ENCODE assay signal across 27 cellular contexts in the genomic region with DNA sequence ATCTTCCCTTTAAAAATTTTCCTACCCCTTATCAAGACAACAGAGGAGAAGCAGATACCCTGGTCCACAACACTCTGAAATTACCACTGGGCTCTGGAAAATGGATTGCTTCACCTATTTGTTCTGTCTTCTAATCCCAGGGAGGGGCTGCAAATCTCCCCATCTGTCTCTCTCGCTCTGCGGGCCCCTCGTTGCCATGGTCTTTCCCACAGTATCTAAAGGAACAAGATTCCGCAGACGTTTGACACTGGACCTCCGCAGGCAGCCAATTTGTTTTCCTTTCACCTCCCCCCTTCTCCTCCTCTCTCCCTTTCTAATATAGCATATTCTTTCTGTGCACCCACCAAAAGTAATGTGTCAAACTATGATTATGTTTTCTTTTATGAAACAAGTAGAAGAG.
DNase-seq lines count a peak whose midpoint lies in the region; ATAC-seq and TF ChIP-seq lines count a peak whose summit lies in the region.
"Had no signal": no experiment of that assay in that cellular context is flagged by ENCODE, and none has a peak within 500 bp of the region (broad histone marks: within the 10 kb centered on the region; RNA-seq: fewer than 3 reads in every experiment).

No MANE protein-coding gene starts in this region.

- H2BK120ac ChIP-seq in mesendoderm (ENCODE audit: low read depth, low read length), result no peak overlapping the region

- no peaks in the 10 kb centered on the region for H3F3A ChIP-seq in smooth muscle cell (ENCODE audit: low read depth)

- no peak overlapping the region for H3K18ac ChIP-seq in mesendoderm (ENCODE audit: low read length)

- H4K5ac ChIP-seq in mesendoderm (ENCODE audit: low read length), result no peak overlapping the region

- ATAC-seq in HG03565 (IDR thresholded peaks at IDR 0.05; ENCODE audit: unreplicated experiment), result no peak
- ATAC-seq: gastroesophageal sphincter, HCT116, HepG2, mucosa of descending colon had no signal

- DNase-seq in DMS 273 (lab: John Stamatoyannopoulos, UW; ENCODE audit: unreplicated experiment) (peak; percentile 4), DMS 273 treated with DMSO at 0.1 percent for 48 hours (lab: John Stamatoyannopoulos, UW) (no peak), WERI-Rb-1 (peak; percentile 95), mesendoderm (peak; percentile 72), smooth muscle cell (lab: John Stamatoyannopoulos, UW; ENCODE audit: unreplicated experiment) (no peak), iPS-NIHi11 (ENCODE audit: low spot score) (no peak)
- no peak for DNase-seq in stimulated activated CD4-positive, alpha-beta T cell treated with anti-CD3 and anti-CD28 coated beads, Interleukin-2, amount 100 ng/mL, for 48 hours
- DNase-seq: activated CD4-positive, alpha-beta memory T cell treated with anti-CD3 and anti-CD28 coated beads, Interleukin-2, amount 10 ng/mL, durations not matched to agents 7 days and 5 days; activated CD4-positive, alpha-beta T cell treated with anti-CD3 and anti-CD28 coated beads for 1 hour; islet precursor cell; Karpas-422; mucosa of descending colon; MV-4-11; NCI-H187; NCI-H774; stimulated activated CD4-positive, alpha-beta T cell treated with anti-CD3 and anti-CD28 coated beads, Interleukin-15, amount 100 ng/mL, for 24 hours; stimulated activated naive CD4-positive, alpha-beta T cell treated with Interleukin-2 at 50 U/mL for 16 hours; testis had no signal

- H3K79me2 ChIP-seq in mesendoderm (ENCODE audit: control insufficient read depth, insufficient read depth, low read length), result no peaks in the 10 kb centered on the region
- H3K79me2 ChIP-seq in smooth muscle cell (ENCODE audit: low read depth), result no peaks in the 10 kb centered on the region

- no peak overlapping the region for H3K9ac ChIP-seq in mesendoderm (ENCODE audit: low read length)
- H3K9ac ChIP-seq in smooth muscle cell (ENCODE audit: low read depth), result no peak overlapping the region

- TF ChIP-seq CTCF in WERI-Rb-1 (IDR thresholded peaks at IDR 0.05; ENCODE audit: low read depth, low read length) (no peak), smooth muscle cell (IDR thresholded peaks at IDR 0.05; ENCODE audit: borderline replicate concordance, insufficient read depth, poor library complexity, severe bottlenecking) (no peak)

- peak overlapping the region; percentile 82 for H3K27ac ChIP-seq in WERI-Rb-1
- no peak overlapping the region for H3K27ac ChIP-seq in mesendoderm (ENCODE audit: low read depth, low read length)
- H3K27ac ChIP-seq in smooth muscle cell (ENCODE audit: low read depth), result no peak overlapping the region
- H3K27ac ChIP-seq: 22Rv1, C4-2B, gastroesophageal sphincter, neutrophil, prostate gland, testis had no signal

- H3K56ac ChIP-seq in mesendoderm (ENCODE audit: low read length), result no peak overlapping the region

- H3K36me3 ChIP-seq in WERI-Rb-1, result no peaks in the 10 kb centered on the region
- no peaks in the 10 kb centered on the region for H3K36me3 ChIP-seq in mesendoderm (ENCODE audit: control insufficient read depth, insufficient read depth, low read length)
- no peaks in the 10 kb centered on the region for H3K36me3 ChIP-seq in smooth muscle cell (ENCODE audit: low read depth)
- H3K36me3 ChIP-seq: gastroesophageal sphincter, neutrophil, prostate gland had no signal

- H2BK5ac ChIP-seq in mesendoderm (ENCODE audit: low read length), result no peak overlapping the region

- H4K8ac ChIP-seq in mesendoderm (ENCODE audit: low read depth, low read length), result no peak overlapping the region

- no peak overlapping the region for H3K4ac ChIP-seq in mesendoderm (ENCODE audit: low read depth, low read length)

- H3K79me1 ChIP-seq in mesendoderm (ENCODE audit: low read length), result no peaks in the 10 kb centered on the region

- no peaks in the 10 kb centered on the region for H3K27me3 ChIP-seq in WERI-Rb-1 (ENCODE audit: insufficient read depth, low read depth, severe bottlenecking)
- H3K27me3 ChIP-seq in mesendoderm (ENCODE audit: insufficient read depth, low read length, poor library complexity), result no peaks in the 10 kb centered on the region
- H3K27me3 ChIP-seq in smooth muscle cell (ENCODE audit: low read depth), result no peaks in the 10 kb centered on the region
- H3K27me3 ChIP-seq: gastroesophageal sphincter, neutrophil, testis had no signal

- H3K4me3 ChIP-seq in WERI-Rb-1 (ENCODE audit: low read depth, low read length), result peak overlapping the region; percentile 47
- no peak overlapping the region for H3K4me3 ChIP-seq in mesendoderm (ENCODE audit: low read length)
- H3K4me3 ChIP-seq in smooth muscle cell, result no peak overlapping the region
- H3K4me3 ChIP-seq: gastroesophageal sphincter, mucosa of descending colon, prostate gland, testis had no signal

- no peaks in the 10 kb centered on the region for H3K9me3 ChIP-seq in WERI-Rb-1 (ENCODE audit: severe bottlenecking)
- H3K9me3 ChIP-seq in smooth muscle cell (replicated peaks; ENCODE audit: low read depth), result no peaks in the 10 kb centered on the region
- H3K9me3 ChIP-seq: Caco-2, gastroesophageal sphincter, mucosa of descending colon, neutrophil, prostate gland, testis had no signal

- H4K20me1 ChIP-seq in smooth muscle cell (ENCODE audit: low read depth), result no peaks in the 10 kb centered on the region

- H3K23ac ChIP-seq in mesendoderm (ENCODE audit: low read length), result no peak overlapping the region

- no peak overlapping the region for H2BK15ac ChIP-seq in mesendoderm (replicated peaks; ENCODE audit: low read depth)

- no peak overlapping the region for H3K4me2 ChIP-seq in mesendoderm (ENCODE audit: low read length)
- peak overlapping the region; percentile 30 for H3K4me2 ChIP-seq in smooth muscle cell

- WGBS in mesendoderm (ENCODE audit: extremely low coverage, insufficient coverage, low lambda C conversion rate), result no CpG with 5 or more reads among the region's 6 CpGs
- 21% methylated on average over 6 of the region's 6 CpGs for WGBS in smooth muscle cell (ENCODE audit: low lambda C conversion rate)

- H2AFZ ChIP-seq in smooth muscle cell (ENCODE audit: low read depth), result no peak overlapping the region

- peaks cover 6% of the 10 kb centered on the region for H3K4me1 ChIP-seq in mesendoderm (ENCODE audit: control insufficient read depth, low read depth, low read length)
- peaks cover 20% of the 10 kb centered on the region for H3K4me1 ChIP-seq in smooth muscle cell (ENCODE audit: low read depth)
- H3K4me1 ChIP-seq: Caco-2, prostate gland, testis had no signal

- H2AK5ac ChIP-seq in mesendoderm (ENCODE audit: low read length), result no peak overlapping the region

Comparison
In these comparisons a context has a peak if more than half of its experiments do, and no peak if none do; other contexts are left out.
1. DNase-seq: peak in DMS 273 (single experiment), WERI-Rb-1 (single experiment) and mesendoderm (single experiment); none in DMS 273 treated with DMSO at 0.1 percent for 48 hours (single experiment), smooth muscle cell (single experiment), stimulated activated CD4-positive, alpha-beta T cell treated with anti-CD3 and anti-CD28 coated beads, Interleukin-2, amount 100 ng/mL, for 48 hours (0 of 2) and iPS-NIHi11 (single experiment).